In genomic region chr21:27221084-27221483, GRCh38 we compare ENCODE assay signal across 23 cellular contexts.
"Had no signal": no experiment of that assay in that cellular context is flagged by ENCODE, and none has a peak within 500 bp of the region (broad histone marks: within the 10 kb centered on the region; RNA-seq: fewer than 3 reads in every experiment).

No MANE protein-coding gene starts in this region.

- H2AFZ ChIP-seq: parathyroid adenoma had no signal

- H3K4me1 ChIP-seq: colonic mucosa, heart right ventricle, parathyroid adenoma, psoas muscle, spleen had no signal

- H3K9me3 ChIP-seq: colonic mucosa, heart right ventricle, psoas muscle had no signal

- H3K36me3 ChIP-seq: colonic mucosa, heart right ventricle, spleen had no signal

- DNase-seq: colonic mucosa; dermis blood vessel endothelial cell; erythroblast; heart right ventricle; hypothalamus; left ventricle myocardium superior; mesendoderm; naive B cell; nephron progenitor cell; psoas muscle; spleen; stimulated activated CD4-positive, alpha-beta T cell treated with anti-CD3 and anti-CD28 coated beads, Interleukin-15, amount 100 ng/mL, for 24 hours; stimulated activated CD4-positive, alpha-beta T cell treated with anti-CD3 and anti-CD28 coated beads, Interleukin-1b, Interleukin-23, amount 100 ng/mL, for 48 hours; stimulated activated CD4-positive, alpha-beta T cell treated with anti-CD3 and anti-CD28 coated beads, Interleukin-4, amount 100 ng/mL, for 24 hours; stimulated activated naive B cell treated with anti-CD40 and anti-IgM and Interleukin-4, amounts not matched to agents 10 μg/mL and 1 μg/mL and 100 μg/mL, for 72 hours; stimulated activated naive CD8-positive, alpha-beta T cell treated with anti-CD3 and anti-CD28 coated beads, Interleukin-15, amount 100 ng/mL, for 72 hours; trophoblast cell had no signal

- H3K9ac ChIP-seq: parathyroid adenoma had no signal

- H3K79me2 ChIP-seq: parathyroid adenoma had no signal

- H3K27ac ChIP-seq: colonic mucosa, heart right ventricle, parathyroid adenoma, psoas muscle, spleen had no signal

- H3K27me3 ChIP-seq: colonic mucosa, heart right ventricle, spleen had no signal

- FAIRE-seq: endothelial cell of umbilical vein, frontal cortex, islet of Langerhans had no signal

- ATAC-seq: heart right ventricle; left ventricle myocardium superior; psoas muscle; sciatic nerve; stimulated activated naive B cell treated with anti-CD40 and anti-IgM and Interleukin-4, amounts not matched to agents 10 μg/mL and 1 μg/mL and 100 μg/mL, for 72 hours; stimulated activated naive CD8-positive, alpha-beta T cell treated with anti-CD3 and anti-CD28 coated beads, Interleukin-15, amount 100 ng/mL, for 72 hours had no signal

- H3K4me3 ChIP-seq: colonic mucosa, heart right ventricle, lung, psoas muscle, spleen had no signal
